1 cellular context compared by ENCODE assay signal in the genomic region with DNA sequence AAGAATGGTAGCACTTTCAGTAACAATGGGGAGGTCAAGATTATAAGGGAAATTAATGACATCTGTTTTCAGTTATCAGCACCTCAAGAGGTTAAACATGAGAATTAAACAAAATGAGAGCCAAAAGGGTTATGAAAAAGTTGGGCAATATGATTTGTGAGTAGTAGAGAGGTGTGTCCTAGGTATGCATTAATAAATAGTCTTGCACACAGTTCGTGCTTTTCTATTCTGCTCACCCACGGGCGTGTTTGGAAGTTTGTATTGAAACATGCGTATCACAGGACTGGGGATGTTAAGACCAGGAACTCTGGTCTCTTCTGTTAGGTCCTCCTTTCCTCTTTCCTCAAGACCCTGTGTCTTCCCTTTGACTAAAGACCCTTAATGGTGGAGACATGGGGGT.
TF ChIP-seq lines count a peak whose summit lies in the region.

No MANE protein-coding gene starts in this region.

TF ChIP-seq in IMR-90, 13 proteins besides CTCF, POLR2A, EP300 and RAD21:
- TF ChIP-seq SMC3 (IDR thresholded peaks at IDR 0.05; ENCODE audit: low read depth, low read length) (no peak), FOS (IDR thresholded peaks at IDR 0.05; ENCODE audit: low read depth, low read length) (no peak), RCOR1 (IDR thresholded peaks at IDR 0.05; ENCODE audit: insufficient replicate concordance, low read length) (no peak), CEBPB (IDR thresholded peaks at IDR 0.05; ENCODE audit: low read depth, low read length) (no peak)
